ENCODE assay signal across 8 cellular contexts in the genomic region with DNA sequence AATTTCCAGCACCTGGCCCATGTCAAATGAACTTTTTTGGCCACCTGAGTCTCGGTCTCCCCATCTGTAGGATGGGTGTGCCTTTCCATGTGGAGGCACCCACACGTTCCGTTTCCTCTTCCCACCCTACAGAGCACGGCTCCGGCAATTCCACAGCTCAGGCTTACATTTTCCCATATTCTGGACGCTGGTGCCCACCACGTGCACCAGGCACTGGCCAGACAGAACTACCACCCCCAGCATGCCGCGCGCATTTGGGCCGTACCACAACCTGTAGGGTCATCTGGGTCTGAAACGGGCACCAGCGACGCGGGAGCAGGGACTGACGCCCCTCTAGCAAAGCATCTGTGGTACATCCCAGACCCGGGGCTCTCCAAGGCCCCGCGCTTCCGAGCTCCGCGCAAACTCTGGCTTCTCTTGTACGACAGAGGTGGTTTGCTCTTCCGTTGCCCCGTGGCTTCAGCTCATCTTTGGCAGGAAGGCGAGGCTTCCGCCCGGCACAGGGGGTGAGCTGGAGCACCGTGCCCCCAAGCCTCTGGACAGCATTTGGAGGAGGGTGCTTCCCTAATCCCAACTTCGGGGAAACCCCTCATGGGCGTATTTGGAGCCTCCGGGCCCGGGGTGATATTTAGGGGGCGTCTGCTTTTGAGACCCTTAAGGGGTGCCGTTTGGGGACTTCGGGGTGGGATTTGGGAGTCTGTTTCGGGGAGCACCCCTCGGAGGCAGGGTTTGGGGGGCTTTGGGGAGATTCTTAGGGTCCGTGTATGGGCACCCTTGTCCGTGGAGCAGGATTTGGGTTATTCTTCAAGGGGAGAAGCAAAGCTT. TPM values are rescaled to one million over a fixed set of nuclear protein-coding genes. Genes with fewer than 3 reads are reported as not detected.
A peak's percentile ranks its signal among the peaks of the same experiment; 100 is the strongest.
DNase-seq lines count a peak whose midpoint lies in the region; ATAC-seq, FAIRE-seq and TF ChIP-seq lines count a peak whose summit lies in the region.

No MANE protein-coding gene starts in this region.

- peak; percentile 68 for TF ChIP-seq POLR2A in endothelial cell of umbilical vein (IDR thresholded peaks at IDR 0.05; ENCODE audit: low read depth, low read length)

- H3K9ac ChIP-seq in HUES6 (ENCODE audit: low read length): peak overlapping the region; percentile 56
- H3K9ac ChIP-seq in NT2/D1 (ENCODE audit: insufficient read length, low read depth): peak overlapping the region; percentile 75
- peak overlapping the region; percentile 56 for H3K9ac ChIP-seq in endothelial cell of umbilical vein (replicated peaks; ENCODE audit: extremely low read depth, insufficient read depth, low read length)

- intact Hi-C loops in endothelial cell of umbilical vein (cut with micrococcal nuclease): loop anchor here (5.0 kb wide), 1 partner anchor 447 kb away; no protein-coding TSS in a partner anchor

- H3K27me3 ChIP-seq in HUES6 (ENCODE audit: control insufficient read depth, insufficient read depth, low read length) (no peaks in the 10 kb centered on the region), NT2/D1 (ENCODE audit: insufficient read depth, insufficient read length) (no peaks in the 10 kb centered on the region), endothelial cell of umbilical vein (ENCODE audit: control insufficient read depth in 2 of 2, insufficient read depth in 2 of 2, low read length in 2 of 2) (no peaks in the 10 kb centered on the region)

- peak overlapping the region; percentile 73 for H3K4me3 ChIP-seq in HUES6 (ENCODE audit: low read depth, low read length)
- peak overlapping the region; percentile 67 for H3K4me3 ChIP-seq in NT2/D1 (ENCODE audit: insufficient read length, low read depth)
- H3K4me3 ChIP-seq in endothelial cell of umbilical vein (replicated peaks in 1 of 3; ENCODE audit: insufficient read depth in 1 of 3, low read depth in 1 of 3, low read length in 3 of 3): peak overlapping the region; percentile 64 to 77 (median 73)

- TF ChIP-seq CTCF in endothelial cell of umbilical vein (IDR thresholded peaks at IDR 0.05; ENCODE audit: extremely low read depth in 1 of 2, insufficient read depth in 1 of 2, low read depth in 1 of 2, low read length in 2 of 2): no peak

- DNase-seq in COR-L47 (lab: John Stamatoyannopoulos, UW) (peak; percentile 88), NT2/D1 (ENCODE audit: low read depth, low spot score) (peak; percentile 91), endothelial cell of umbilical vein (ENCODE audit: low read depth, low spot score) (peak; percentile 88), middle frontal gyrus (ENCODE audit: extremely low spot score, low spot score) (peak; percentile 77)
- DNase-seq in activated CD8-positive, alpha-beta memory T cell treated with anti-CD3 and anti-CD28 coated beads, Interleukin-2, amount 50 U/mL, for 1 hour (ENCODE audit: extremely low read depth): peak; percentile 68
- DNase-seq in stimulated activated CD8-positive, alpha-beta memory T cell treated with anti-CD3 and anti-CD28 coated beads, Interleukin-15, amount 100 ng/mL, for 48 hours (ENCODE audit: low read depth in 2 of 2): peak; percentile 74 to 80

- POLR2A ChIA-PET in endothelial cell of umbilical vein (lab: Charles Lee): interaction anchor here (0.6 kb wide), 1 partner anchor 23 kb away, joined by 5 read pairs; no protein-coding TSS in a partner anchor

- H3K79me2 ChIP-seq in endothelial cell of umbilical vein (ENCODE audit: control insufficient read depth, insufficient read depth, low read length): peaks cover 28% of the 10 kb centered on the region

- H3K4me2 ChIP-seq in endothelial cell of umbilical vein (ENCODE audit: insufficient read depth, low read length): peak overlapping the region; percentile 70

- H3K27ac ChIP-seq in HUES6 (ENCODE audit: low read depth, low read length): no peak overlapping the region; the same call in 1 of the 2 replicates
- H3K27ac ChIP-seq in endothelial cell of umbilical vein (ENCODE audit: insufficient read depth, low read depth, low read length): peak overlapping the region; percentile 24

- no TSS peak for BruUV-seq in endothelial cell of umbilical vein (replicated peaks; lab: Mats Ljungman, UMichigan)

- H3K4me1 ChIP-seq in HUES6 (ENCODE audit: control insufficient read depth, insufficient read depth, low read length) (peaks cover 23% of the 10 kb centered on the region), NT2/D1 (ENCODE audit: insufficient read depth, insufficient read length) (peaks cover 15% of the 10 kb centered on the region), endothelial cell of umbilical vein (ENCODE audit: control insufficient read depth, extremely low read depth, insufficient read depth, low read length) (peaks cover 22% of the 10 kb centered on the region)

- peak overlapping the region; percentile 60 for H2AFZ ChIP-seq in endothelial cell of umbilical vein (ENCODE audit: low read depth, low read length)

- H4K20me1 ChIP-seq in endothelial cell of umbilical vein (replicated peaks; ENCODE audit: control insufficient read depth, extremely low read depth, insufficient read depth, low read length): no peaks in the 10 kb centered on the region

- CTCF ChIA-PET in endothelial cell of umbilical vein (lab: Charles Lee): interaction anchor here (0.6 to 3.4 kb wide), 3 partner anchors 173 to 332 kb away, joined by 3 to 17 read pairs (median 11); no protein-coding TSS in a partner anchor

- no peaks in the 10 kb centered on the region for H3K9me3 ChIP-seq in HUES6 (ENCODE audit: control insufficient read depth, insufficient read depth, low read depth, low read length)
- H3K9me3 ChIP-seq in NT2/D1 (ENCODE audit: insufficient read depth, low read length): no peaks in the 10 kb centered on the region
- H3K9me3 ChIP-seq in endothelial cell of umbilical vein (replicated peaks; ENCODE audit: control insufficient read depth, insufficient read depth, low read length): no peaks in the 10 kb centered on the region

- dilution Hi-C loops in endothelial cell of umbilical vein (cut with MboI; ENCODE audit: extremely low pct_ligation_motif_present, low sequenced_read_pairs): no loop called here

- no peaks in the 10 kb centered on the region for H3K9me1 ChIP-seq in endothelial cell of umbilical vein (replicated peaks; ENCODE audit: control insufficient read depth, extremely low read depth, insufficient read depth, low read length)

- H3K36me3 ChIP-seq in HUES6 (ENCODE audit: control insufficient read depth, insufficient read depth, low read length) (peaks cover 23% of the 10 kb centered on the region), NT2/D1 (ENCODE audit: insufficient read depth, insufficient read length, low read length) (peaks cover 32% of the 10 kb centered on the region), endothelial cell of umbilical vein (ENCODE audit: control insufficient read depth in 2 of 2, extremely low read depth in 1 of 2, insufficient read depth in 2 of 2, low read length in 2 of 2) (peaks cover 0 to 9% of the 10 kb centered on the region in 2 experiments)

- ATAC-seq in GM21367 (IDR thresholded peaks at IDR 0.05; ENCODE audit: unreplicated experiment): peak; percentile 46

- peak; percentile 96 for FAIRE-seq in endothelial cell of umbilical vein (lab: Jason Lieb, UNC)

RNA-seq across cellular contexts. Expression of a gene that starts 3.0 kb away (rescaled TPM):
- total RNA-seq in endothelial cell of umbilical vein: 236 and 237 TPM in 2 replicates
- 297 and 332 TPM in 2 replicates for polyA plus RNA-seq in endothelial cell of umbilical vein
- polyA plus RNA-seq in endothelial cell of umbilical vein (2011; cell fraction: cytosol; rRNA removed): 210 and 248 TPM in 2 replicates
- 286 and 313 TPM in 2 replicates for polyA plus RNA-seq in endothelial cell of umbilical vein (2011; cell fraction: nucleus; rRNA removed)
- 238 and 242 TPM in 2 replicates for polyA plus RNA-seq in endothelial cell of umbilical vein (2012)
- polyA minus RNA-seq in endothelial cell of umbilical vein: 304 and 332 TPM in 2 replicates
- polyA minus RNA-seq in endothelial cell of umbilical vein (2011; cell fraction: cytosol; rRNA and poly(A)+ RNA removed): 209 TPM
- 90.1 and 104 TPM in 2 replicates for polyA minus RNA-seq in endothelial cell of umbilical vein (2011; cell fraction: nucleus; rRNA and poly(A)+ RNA removed)

RNA-seq across cellular contexts. Expression of a gene that starts 27.8 kb away (rescaled TPM):
- 99.2 and 99.9 TPM in 2 replicates for total RNA-seq in endothelial cell of umbilical vein
- 149 and 182 TPM in 2 replicates for polyA plus RNA-seq in endothelial cell of umbilical vein
- polyA plus RNA-seq in endothelial cell of umbilical vein (2011; cell fraction: cytosol; rRNA removed): 128 and 143 TPM in 2 replicates
- polyA plus RNA-seq in endothelial cell of umbilical vein (2011; cell fraction: nucleus; rRNA removed): 239 and 246 TPM in 2 replicates
- 91.7 and 92.9 TPM in 2 replicates for polyA plus RNA-seq in endothelial cell of umbilical vein (2012)
- polyA minus RNA-seq in endothelial cell of umbilical vein: 130 and 154 TPM in 2 replicates
- 229 TPM for polyA minus RNA-seq in endothelial cell of umbilical vein (2011; cell fraction: cytosol; rRNA and poly(A)+ RNA removed)
- 47.6 and 54.2 TPM in 2 replicates for polyA minus RNA-seq in endothelial cell of umbilical vein (2011; cell fraction: nucleus; rRNA and poly(A)+ RNA removed)

RNA-seq across cellular contexts. Expression of a gene that starts 42.2 kb away (rescaled TPM):
- total RNA-seq in endothelial cell of umbilical vein: 34.7 and 36.4 TPM in 2 replicates
- 20.7 and 24.0 TPM in 2 replicates for polyA plus RNA-seq in endothelial cell of umbilical vein
- 13.9 and 15.0 TPM in 2 replicates for polyA plus RNA-seq in endothelial cell of umbilical vein (2011; cell fraction: cytosol; rRNA removed)
- 75.1 and 84.3 TPM in 2 replicates for polyA plus RNA-seq in endothelial cell of umbilical vein (2011; cell fraction: nucleus; rRNA removed)
- polyA plus RNA-seq in endothelial cell of umbilical vein (2012): 36.6 and 41.4 TPM in 2 replicates
- polyA minus RNA-seq in endothelial cell of umbilical vein: 55.1 and 65.1 TPM in 2 replicates
- polyA minus RNA-seq in endothelial cell of umbilical vein (2011; cell fraction: cytosol; rRNA and poly(A)+ RNA removed): 58.6 TPM
- polyA minus RNA-seq in endothelial cell of umbilical vein (2011; cell fraction: nucleus; rRNA and poly(A)+ RNA removed): 34.4 and 43.3 TPM in 2 replicates

RNA-seq across cellular contexts. Expression of a gene that starts 45.6 kb away (rescaled TPM):
- total RNA-seq in endothelial cell of umbilical vein: 49.6 and 51.5 TPM in 2 replicates
- polyA plus RNA-seq in endothelial cell of umbilical vein: 37.3 and 38.2 TPM in 2 replicates
- 34.6 and 38.1 TPM in 2 replicates for polyA plus RNA-seq in endothelial cell of umbilical vein (2011; cell fraction: cytosol; rRNA removed)
- polyA plus RNA-seq in endothelial cell of umbilical vein (2011; cell fraction: nucleus; rRNA removed): 57.3 and 60.5 TPM in 2 replicates
- polyA plus RNA-seq in endothelial cell of umbilical vein (2012): 29.9 and 31.9 TPM in 2 replicates
- polyA minus RNA-seq in endothelial cell of umbilical vein: 27.3 and 34.4 TPM in 2 replicates
- polyA minus RNA-seq in endothelial cell of umbilical vein (2011; cell fraction: cytosol; rRNA and poly(A)+ RNA removed): 43.2 TPM
- polyA minus RNA-seq in endothelial cell of umbilical vein (2011; cell fraction: nucleus; rRNA and poly(A)+ RNA removed): 13.8 and 19.1 TPM in 2 replicates

RNA-seq across cellular contexts. Expression of a gene that starts 46.2 kb away (rescaled TPM):
- 65.2 and 79.8 TPM in 2 replicates for total RNA-seq in endothelial cell of umbilical vein
- polyA plus RNA-seq in endothelial cell of umbilical vein: 88.0 and 110 TPM in 2 replicates
- 71.6 and 73.6 TPM in 2 replicates for polyA plus RNA-seq in endothelial cell of umbilical vein (2011; cell fraction: cytosol; rRNA removed)
- 19.5 and 26.8 TPM in 2 replicates for polyA plus RNA-seq in endothelial cell of umbilical vein (2011; cell fraction: nucleus; rRNA removed)
- 49.1 and 77.0 TPM in 2 replicates for polyA plus RNA-seq in endothelial cell of umbilical vein (2012)
- 39.8 and 42.4 TPM in 2 replicates for polyA minus RNA-seq in endothelial cell of umbilical vein
- 154 TPM for polyA minus RNA-seq in endothelial cell of umbilical vein (2011; cell fraction: cytosol; rRNA and poly(A)+ RNA removed)
- 5.5 and 6.3 TPM in 2 replicates for polyA minus RNA-seq in endothelial cell of umbilical vein (2011; cell fraction: nucleus; rRNA and poly(A)+ RNA removed)
